In the genomic region with DNA sequence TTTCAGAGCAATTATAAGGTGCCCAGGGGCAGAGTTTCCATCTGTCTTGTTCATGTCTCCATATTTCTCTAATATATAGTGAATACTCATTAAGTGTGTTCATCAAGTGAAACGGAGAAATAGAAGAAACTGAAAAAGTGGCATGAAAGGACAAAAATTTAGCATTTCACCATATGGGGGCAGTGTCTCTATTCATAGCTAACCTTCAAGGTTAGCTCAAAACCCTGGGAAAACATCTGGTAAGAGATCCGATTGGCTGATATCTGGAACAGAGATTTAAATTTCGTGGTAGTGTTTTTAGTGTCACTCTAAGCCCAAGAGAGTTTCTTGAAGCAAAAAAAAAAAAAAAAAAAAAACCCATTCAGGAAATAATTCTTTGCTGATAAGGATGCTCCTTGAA, we compare ENCODE assay signal across 8 cellular contexts.
DNase-seq lines count a peak whose midpoint lies in the region; ATAC-seq and TF ChIP-seq lines count a peak whose summit lies in the region.

No MANE protein-coding gene starts in this region.

- H2AFZ ChIP-seq in KMS-11 (ENCODE audit: low read depth): no peak overlapping the region

- peak; percentile 24 for DNase-seq in NOMO-1 treated with DMSO at 0.1 percent for 48 hours (lab: John Stamatoyannopoulos, UW; ENCODE audit: unreplicated experiment)
- DNase-seq in NOMO-1 treated with dmso at 0.1 percent for 144 hours (lab: John Stamatoyannopoulos, UW; ENCODE audit: unreplicated experiment): no peak
- no peak for DNase-seq in activated naive CD8-positive, alpha-beta T cell treated with anti-CD3 and anti-CD28 coated beads, Interleukin-2, amount 10 ng/mL, durations not matched to agents 7 days and 5 days
- no peak for DNase-seq in neural crest cell (ENCODE audit: low read depth, low spot score)
- DNase-seq in endothelial cell (ENCODE audit: low spot score): no peak

- no peaks in the 10 kb centered on the region for H3K36me3 ChIP-seq in KMS-11 (ENCODE audit: insufficient read depth)

- TF ChIP-seq CTCF in KMS-11 (conservative IDR thresholded peaks at IDR 0.05; ENCODE audit: low read depth, low read length) (peak; percentile 34; the same call in 1 of the 2 replicates), neural crest cell (conservative IDR thresholded peaks at IDR 0.05) (peak; percentile 49), endothelial cell (IDR thresholded peaks at IDR 0.05; ENCODE audit: unreplicated experiment) (no peak)

- H3K27ac Mint-ChIP-seq in activated naive CD8-positive, alpha-beta T cell treated with anti-CD3 and anti-CD28 coated beads, Interleukin-2, amount 10 ng/mL, durations not matched to agents 7 days and 5 days: peak overlapping the region; percentile 58
- H3K27ac Mint-ChIP-seq in neural crest cell (ENCODE audit: unreplicated experiment) (no peak overlapping the region), endothelial cell (ENCODE audit: unreplicated experiment) (no peak overlapping the region)

- POLR2A ChIA-PET in activated naive CD8-positive, alpha-beta T cell treated with anti-CD3 and anti-CD28 coated beads, Interleukin-2, amount 10 ng/mL, durations not matched to agents 7 days and 5 days (lab: Charles Lee): interaction anchor here (0.7 to 1.2 kb wide), 5 partner anchors 276 to 348 kb away, joined by 3 to 7 read pairs (median 4); no protein-coding TSS in a partner anchor

- H3K9me3 Mint-ChIP-seq in activated naive CD8-positive, alpha-beta T cell treated with anti-CD3 and anti-CD28 coated beads, Interleukin-2, amount 10 ng/mL, durations not matched to agents 7 days and 5 days: no peaks in the 10 kb centered on the region
- H3K9me3 Mint-ChIP-seq in neural crest cell (no peaks in the 10 kb centered on the region), endothelial cell (ENCODE audit: unreplicated experiment) (no peaks in the 10 kb centered on the region)

- no peaks in the 10 kb centered on the region for H3K4me1 ChIP-seq in KMS-11 (ENCODE audit: low read depth, poor library complexity, severe bottlenecking)

- H3K79me2 ChIP-seq in KMS-11 (ENCODE audit: insufficient read depth, low read depth): no peaks in the 10 kb centered on the region

- no peak for ATAC-seq in activated naive CD8-positive, alpha-beta T cell treated with anti-CD3 and anti-CD28 coated beads, Interleukin-2, amount 10 ng/mL, durations not matched to agents 7 days and 5 days (ENCODE audit: low read depth)
- ATAC-seq in GM21528 (IDR thresholded peaks at IDR 0.05; ENCODE audit: low FRiP score, unreplicated experiment): no peak
- no peak for ATAC-seq in GM18873 (IDR thresholded peaks at IDR 0.05; ENCODE audit: low FRiP score, unreplicated experiment)

- no peak overlapping the region for H3K9ac ChIP-seq in KMS-11

- no peak overlapping the region for H3K4me2 ChIP-seq in KMS-11

- no peaks in the 10 kb centered on the region for H3K27me3 Mint-ChIP-seq in activated naive CD8-positive, alpha-beta T cell treated with anti-CD3 and anti-CD28 coated beads, Interleukin-2, amount 10 ng/mL, durations not matched to agents 7 days and 5 days
- peaks cover 34% of the 10 kb centered on the region for H3K27me3 Mint-ChIP-seq in neural crest cell (ENCODE audit: low read depth)
- H3K27me3 Mint-ChIP-seq in endothelial cell (ENCODE audit: unreplicated experiment): no peaks in the 10 kb centered on the region

- H3K4me3 Mint-ChIP-seq in activated naive CD8-positive, alpha-beta T cell treated with anti-CD3 and anti-CD28 coated beads, Interleukin-2, amount 10 ng/mL, durations not matched to agents 7 days and 5 days: peak overlapping the region; percentile 61
- no peak overlapping the region for H3K4me3 Mint-ChIP-seq in neural crest cell
- no peak overlapping the region for H3K4me3 Mint-ChIP-seq in endothelial cell (ENCODE audit: unreplicated experiment)

- no peaks in the 10 kb centered on the region for H3K27me3 ChIP-seq in KMS-11 (ENCODE audit: insufficient read depth, low read depth)

- H3K4me3 ChIP-seq in KMS-11 (IDR thresholded peaks at IDR 0.05; ENCODE audit: insufficient read depth, low read depth, low read length): no peak overlapping the region

- no peaks in the 10 kb centered on the region for H3K36me3 Mint-ChIP-seq in activated naive CD8-positive, alpha-beta T cell treated with anti-CD3 and anti-CD28 coated beads, Interleukin-2, amount 10 ng/mL, durations not matched to agents 7 days and 5 days
- no peaks in the 10 kb centered on the region for H3K36me3 Mint-ChIP-seq in neural crest cell (ENCODE audit: low read depth)
- H3K36me3 Mint-ChIP-seq in endothelial cell (ENCODE audit: low read depth, unreplicated experiment): peaks cover 4% of the 10 kb centered on the region

- no peaks in the 10 kb centered on the region for H4K20me1 ChIP-seq in KMS-11 (ENCODE audit: insufficient read depth)

- no peak overlapping the region for H3K27ac ChIP-seq in KMS-11

- H3K4me1 Mint-ChIP-seq in activated naive CD8-positive, alpha-beta T cell treated with anti-CD3 and anti-CD28 coated beads, Interleukin-2, amount 10 ng/mL, durations not matched to agents 7 days and 5 days: no peaks in the 10 kb centered on the region
- H3K4me1 Mint-ChIP-seq in neural crest cell (no peaks in the 10 kb centered on the region), endothelial cell (ENCODE audit: unreplicated experiment) (no peaks in the 10 kb centered on the region)
